ENCODE assay signal across 19 cellular contexts in the genomic region with DNA sequence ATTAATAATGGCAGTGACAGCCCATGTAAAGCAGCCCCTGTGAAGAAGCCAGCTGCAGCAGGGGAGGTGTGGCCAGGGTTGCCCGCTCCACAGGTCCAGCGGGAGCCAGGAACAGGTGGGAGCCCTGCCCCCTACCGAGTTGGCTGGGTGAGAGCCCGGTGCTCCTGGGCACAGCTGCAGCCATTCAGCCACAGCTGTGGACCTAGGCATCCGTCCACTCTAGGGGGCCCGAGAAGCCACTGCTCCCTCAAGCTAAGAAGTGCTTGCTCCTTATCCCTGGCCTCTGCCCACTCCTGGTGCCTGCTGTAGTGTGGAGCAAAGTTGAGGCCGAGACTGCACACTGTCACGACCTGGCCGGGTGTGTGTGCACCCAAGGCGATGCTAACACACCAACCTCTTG.
"Had no signal": no experiment of that assay in that cellular context is flagged by ENCODE, and none has a peak within 500 bp of the region (broad histone marks: within the 10 kb centered on the region; RNA-seq: fewer than 3 reads in every experiment).

No MANE protein-coding gene starts in this region.

- H3K27ac ChIP-seq: dorsolateral prefrontal cortex, gastrocnemius medialis, neutrophil, parathyroid adenoma, right lobe of liver, stomach, thyroid gland had no signal

- ATAC-seq: gastrocnemius medialis; left ventricle myocardium superior; mucosa of descending colon; naive thymus-derived CD8-positive, alpha-beta T cell; right lobe of liver had no signal

- H3K4me3 ChIP-seq: dorsolateral prefrontal cortex, gastrocnemius medialis, mucosa of descending colon, right lobe of liver, smooth muscle cell, stomach, thyroid gland had no signal

- H3K4me1 ChIP-seq: gastrocnemius medialis, parathyroid adenoma, right lobe of liver, stomach had no signal

- H3K36me3 ChIP-seq: gastrocnemius medialis, neutrophil, right lobe of liver, stomach, thyroid gland had no signal

- H3K9me3 ChIP-seq: gastrocnemius medialis, mucosa of descending colon, neutrophil, right lobe of liver, thyroid gland had no signal

- DNase-seq: dorsolateral prefrontal cortex; effector CD4-positive, alpha-beta T cell; gastrocnemius medialis; head of caudate nucleus; left ventricle myocardium superior; mesenchymal stem cell; right lobe of liver; stimulated activated CD4-positive, alpha-beta T cell treated with anti-CD3 and anti-CD28 coated beads, Interleukin-12 subunit alpha, Interleukin-12 subunit beta, amount 100 ng/mL, for 4 hours; stimulated activated CD4-positive, alpha-beta T cell treated with anti-CD3 and anti-CD28 coated beads, Interleukin-1b, Interleukin-23, amount 100 ng/mL, for 48 hours; stimulated activated CD4-positive, alpha-beta T cell treated with anti-CD3 and anti-CD28 coated beads, Interleukin-4, amount 100 ng/mL, for 1 hour; stimulated activated CD8-positive, alpha-beta memory T cell treated with anti-CD3 and anti-CD28 coated beads, Interleukin-4, amount 100 ng/mL, for 48 hours; stimulated activated naive CD4-positive, alpha-beta T cell; stomach; thyroid gland had no signal

- H3K27me3 ChIP-seq: dorsolateral prefrontal cortex, gastrocnemius medialis, neutrophil, right lobe of liver, stomach, thyroid gland had no signal
